ENCODE assay signal across 9 cellular contexts in genomic region chr11:114080219-114080618, GRCh38. TPM values are rescaled to one million over a fixed set of nuclear protein-coding genes. Genes with fewer than 3 reads are reported as not detected.
DNase-seq lines count a peak whose midpoint lies in the region; ATAC-seq, FAIRE-seq and TF ChIP-seq lines count a peak whose summit lies in the region.
"Had no signal": no experiment of that assay in that cellular context is flagged by ENCODE, and none has a peak within 500 bp of the region (broad histone marks: within the 10 kb centered on the region; RNA-seq: fewer than 3 reads in every experiment).

No MANE protein-coding gene starts in this region.

- ATAC-seq in mucosa of descending colon (peak; percentile 47), GM18861 (IDR thresholded peaks at IDR 0.05; ENCODE audit: unreplicated experiment) (no peak)

- H3K4me1 ChIP-seq in A673 (ENCODE audit: insufficient read depth, low read length, poor library complexity, severe bottlenecking) (peaks cover 67% of the 10 kb centered on the region), mucosa of descending colon (ENCODE audit: low read depth) (peaks cover 50% of the 10 kb centered on the region)

- no peak for TF ChIP-seq POLR2A in H54 (IDR thresholded peaks at IDR 0.05; ENCODE audit: low read depth, low read length)

- no peak overlapping the region for H3K27ac ChIP-seq in A673 (ENCODE audit: low read depth, low read length, poor library complexity, severe bottlenecking)

- no peak overlapping the region for H3K4me3 ChIP-seq in A673 (ENCODE audit: low read depth, low read length, poor library complexity, severe bottlenecking)
- H3K4me3 ChIP-seq in cardiac fibroblast (replicated peaks in 1 of 2; ENCODE audit: low read depth in 2 of 2, low read length in 2 of 2), result no peak overlapping the region
- H3K4me3 ChIP-seq in mucosa of descending colon, result no peak overlapping the region

- TF ChIP-seq CTCF in A673 (conservative IDR thresholded peaks at IDR 0.05; ENCODE audit: low read depth, low read length) (no peak), cardiac fibroblast (IDR thresholded peaks at IDR 0.05; ENCODE audit: low read depth, low read length) (no peak), mucosa of descending colon (IDR thresholded peaks at IDR 0.05) (no peak)

- POLR2A ChIA-PET in A673 (lab: Charles Lee; ENCODE audit: low non-redundant PET), result interaction anchor here (0.7 kb wide), 1 partner anchor 50 kb away, joined by 3 read pairs; no protein-coding TSS in a partner anchor

- peak; percentile 77 for DNase-seq in A673 (ENCODE audit: low spot score)
- peak; percentile 71 for DNase-seq in NCI-H2029 treated with DMSO at 0.1 percent for 48 hours (lab: John Stamatoyannopoulos, UW)
- peak; percentile 69 to 78 for DNase-seq in cardiac fibroblast (ENCODE audit: low read depth in 2 of 2)
- DNase-seq in mucosa of descending colon, result no peak
- no peak for DNase-seq in H54 (ENCODE audit: insufficient read length, low spot score)
- no peak for DNase-seq in GM03348 (ENCODE audit: low spot score)
- no peak for DNase-seq in DMS79 (lab: John Stamatoyannopoulos, UW)
- DNase-seq: naive B cell had no signal

- intact Hi-C loops in A673 (cut with micrococcal nuclease; ENCODE audit: unreplicated experiment) (no loop called here), mucosa of descending colon (cut with DNase I, micrococcal nuclease) (no loop called here)

- no TSS peak for BruUV-seq in A673 (replicated peaks; lab: Mats Ljungman, UMichigan)

- no peaks in the 10 kb centered on the region for H3K9me3 ChIP-seq in A673 (ENCODE audit: low read depth, low read length, poor library complexity, severe bottlenecking)
- no peaks in the 10 kb centered on the region for H3K9me3 ChIP-seq in mucosa of descending colon

- no peaks in the 10 kb centered on the region for H3K36me3 ChIP-seq in A673 (ENCODE audit: insufficient read depth, low read length, poor library complexity, severe bottlenecking)
- H3K36me3 ChIP-seq in mucosa of descending colon (ENCODE audit: low read depth), result no peaks in the 10 kb centered on the region

- FAIRE-seq in H54 (lab: Jason Lieb, UNC), result no peak

- no peaks in the 10 kb centered on the region for H3K27me3 ChIP-seq in A673 (replicated peaks; ENCODE audit: insufficient read depth, low read depth, low read length, poor library complexity)

- CTCF ChIA-PET in A673 (lab: Charles Lee), result no interaction called here

RNA-seq across cellular contexts. Expression of gene ZBTB16, which starts 20.7 kb away (rescaled TPM):
- total RNA-seq in A673 (2021) (12.0 and 14.1 TPM in 2 replicates), mucosa of descending colon (10 to 100 TPM in 2 of 3 donors, 1 to 10 TPM in 1; 4.9 to 82.1 (median 48.8) TPM)

Comparison
In these comparisons a context has a peak if more than half of its experiments do, and no peak if none do; other contexts are left out.
1. DNase-seq: peak in A673 (single experiment), NCI-H2029 treated with DMSO at 0.1 percent for 48 hours (single experiment) and cardiac fibroblast (2 of 2); none in mucosa of descending colon (0 of 3), H54 (single experiment), GM03348 (single experiment) and DMS79 (single experiment).